In genomic region chr4:25092139-25092538, GRCh38 we compare ENCODE assay signal across 2 cellular contexts.
TF ChIP-seq lines count a peak whose summit lies in the region.

No MANE protein-coding gene starts in this region.

TF ChIP-seq in HepG2, 621 proteins besides CTCF, POLR2A, EP300 and RAD21:
- TF ChIP-seq ZSCAN20 (CRISPR knock-in tag; IDR thresholded peaks at IDR 0.05; ENCODE audit: borderline replicate concordance) (no peak), HIVEP1 (CRISPR knock-in tag; IDR thresholded peaks at IDR 0.05) (no peak), BCLAF1 (IDR thresholded peaks at IDR 0.05) (no peak), ZBTB2 (CRISPR knock-in tag; IDR thresholded peaks at IDR 0.05; ENCODE audit: low read depth) (no peak), ZNF652 (CRISPR knock-in tag; IDR thresholded peaks at IDR 0.05; ENCODE audit: borderline replicate concordance, low read depth) (no peak), SP5 (CRISPR knock-in tag; IDR thresholded peaks at IDR 0.05; ENCODE audit: borderline replicate concordance, low read depth) (no peak), FOXA1 (IDR thresholded peaks at IDR 0.05) (no peak), FOXA1 (CRISPR knock-in tag; IDR thresholded peaks at IDR 0.05) (no peak), GABPB1 (CRISPR knock-in tag; IDR thresholded peaks at IDR 0.05) (no peak), ZNF326 (CRISPR knock-in tag; IDR thresholded peaks at IDR 0.05; ENCODE audit: borderline replicate concordance) (no peak), PHF21A (CRISPR knock-in tag; IDR thresholded peaks at IDR 0.05) (no peak), TERF1 (CRISPR knock-in tag; IDR thresholded peaks at IDR 0.05) (no peak), ERF (CRISPR knock-in tag; IDR thresholded peaks at IDR 0.05) (no peak), RBM22 (optimal IDR thresholded peaks at IDR 0.05; ENCODE audit: low read length) (no peak), MYC (CRISPR knock-in tag; IDR thresholded peaks at IDR 0.05; ENCODE audit: borderline replicate concordance) (no peak), WIZ (CRISPR knock-in tag; IDR thresholded peaks at IDR 0.05) (no peak), DRAP1 (CRISPR knock-in tag; IDR thresholded peaks at IDR 0.05) (no peak), REXO4 (CRISPR knock-in tag; IDR thresholded peaks at IDR 0.05; ENCODE audit: borderline replicate concordance) (no peak), ZNF704 (CRISPR knock-in tag; IDR thresholded peaks at IDR 0.05; ENCODE audit: borderline replicate concordance) (no peak), HES4 (CRISPR knock-in tag; IDR thresholded peaks at IDR 0.05; ENCODE audit: borderline replicate concordance) (no peak), ZNF503 (CRISPR knock-in tag; IDR thresholded peaks at IDR 0.05) (no peak)

TF ChIP-seq in neural cell, 6 proteins besides CTCF, POLR2A, EP300 and RAD21:
- peak; percentile 29 for TF ChIP-seq POLR2AphosphoS5 (IDR thresholded peaks at IDR 0.05)
- TF ChIP-seq EZH2 (IDR thresholded peaks at IDR 0.05; ENCODE audit: borderline replicate concordance, insufficient read depth, low read length, poor library complexity, severe bottlenecking) = no peak
- no peak for TF ChIP-seq TAF1 (IDR thresholded peaks at IDR 0.05; ENCODE audit: low read depth)
- no peak for TF ChIP-seq SMC3 (conservative IDR thresholded peaks at IDR 0.05; ENCODE audit: poor library complexity)
- no peak for TF ChIP-seq MXI1 (conservative IDR thresholded peaks at IDR 0.05; ENCODE audit: poor library complexity, severe bottlenecking)
- TF ChIP-seq REST (IDR thresholded peaks at IDR 0.05; ENCODE audit: borderline replicate concordance) = peak; percentile 80
TF ChIP-seq in neural cell: peak in this region for 2.
